ENCODE assay signal across 21 cellular contexts in the genomic region with DNA sequence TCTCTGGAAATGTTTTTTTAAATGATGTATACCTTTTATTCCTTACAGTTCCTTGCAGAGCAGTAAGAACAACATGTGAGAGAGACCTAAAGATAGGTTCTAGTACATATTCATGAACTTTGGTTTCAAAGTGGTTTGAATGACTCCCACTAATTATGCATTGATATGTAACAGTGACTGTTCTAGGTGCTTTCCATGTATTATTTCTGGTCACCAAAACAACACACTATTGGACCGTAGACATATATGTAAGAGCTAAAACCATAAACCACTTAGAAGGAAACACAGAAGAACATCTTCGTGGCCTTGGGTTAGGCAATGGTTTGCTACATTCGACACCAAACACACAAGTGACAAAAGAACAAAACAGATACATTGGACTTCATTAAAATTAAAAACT. TPM values are rescaled to one million over a fixed set of nuclear protein-coding genes. Genes with fewer than 3 reads are reported as not detected.
DNase-seq lines count a peak whose midpoint lies in the region; ATAC-seq, FAIRE-seq and TF ChIP-seq lines count a peak whose summit lies in the region.
"Had no signal": no experiment of that assay in that cellular context is flagged by ENCODE, and none has a peak within 500 bp of the region (broad histone marks: within the 10 kb centered on the region; RNA-seq: fewer than 3 reads in every experiment).

No MANE protein-coding gene starts in this region.

- H3K4me1 Mint-ChIP-seq in mesothelial cell of epicardium, result peaks cover 4% of the 10 kb centered on the region
- no peaks in the 10 kb centered on the region for H3K4me1 Mint-ChIP-seq in stimulated activated naive B cell treated with anti-CD40 and anti-IgM and Interleukin-4, amounts not matched to agents 10 μg/mL and 1 μg/mL and 100 μg/mL, for 72 hours
- H3K4me1 Mint-ChIP-seq: CD4-positive, alpha-beta memory T cell had no signal

- H3K4me1 ChIP-seq in GM12878 (ENCODE audit: control insufficient read depth, insufficient read depth, low read length), result no peaks in the 10 kb centered on the region

- H3K36me3 Mint-ChIP-seq in mesothelial cell of epicardium, result no peaks in the 10 kb centered on the region
- no peaks in the 10 kb centered on the region for H3K36me3 Mint-ChIP-seq in stimulated activated naive B cell treated with anti-CD40 and anti-IgM and Interleukin-4, amounts not matched to agents 10 μg/mL and 1 μg/mL and 100 μg/mL, for 72 hours
- H3K36me3 Mint-ChIP-seq: CD4-positive, alpha-beta memory T cell had no signal

- 11% methylated on average over 3 of the region's 3 CpGs for WGBS in GM12878 (ENCODE audit: insufficient coverage, insufficient replicate concordance, low lambda C conversion rate, missing lambda C conversion rate)

- DNase-seq in GM12878 (ENCODE audit: low read depth, low spot score) (no peak), mesothelial cell of epicardium (ENCODE audit: low spot score in 2 of 2, unreplicated experiment in 2 of 2) (no peak), anterior cingulate cortex (lab: John Stamatoyannopoulos, UW) (no peak)
- no peak for DNase-seq in stimulated activated naive B cell treated with anti-CD40 and anti-IgM and Interleukin-4, amounts not matched to agents 10 μg/mL and 1 μg/mL and 100 μg/mL, for 72 hours
- DNase-seq: C1 segment of cervical spinal cord; Calu3; CD4-positive, alpha-beta memory T cell; COR-L47; DMS153; DND-41; GOT3; HFFc6 had no signal

- TF ChIP-seq RAD21 in GM12878 (IDR thresholded peaks at IDR 0.05; ENCODE audit: insufficient read depth, low read depth, low read length), result no peak

- H3K27me3 Mint-ChIP-seq in mesothelial cell of epicardium (ENCODE audit: low read depth), result no peaks in the 10 kb centered on the region
- H3K27me3 Mint-ChIP-seq in stimulated activated naive B cell treated with anti-CD40 and anti-IgM and Interleukin-4, amounts not matched to agents 10 μg/mL and 1 μg/mL and 100 μg/mL, for 72 hours, result peaks cover 0 to 6% of the 10 kb centered on the region in 2 donors
- H3K27me3 Mint-ChIP-seq: CD4-positive, alpha-beta memory T cell had no signal

- POLR2A ChIA-PET in GM12878 (lab: Charles Lee), result no interaction called here

- no TSS peak for BruUV-seq in GM12878 (replicated peaks; lab: Mats Ljungman, UMichigan)

- H3K27me3 ChIP-seq in GM12878 (replicated peaks in 1 of 2; ENCODE audit: control insufficient read depth in 2 of 2, insufficient read depth in 2 of 2, low read length in 1 of 2), result no peaks in the 10 kb centered on the region

- no peak for TF ChIP-seq CTCF in GM12878 (IDR thresholded peaks at IDR 0.05 in 2 of 3, conservative IDR thresholded peaks at IDR 0.05 in 1 of 3; ENCODE audit: control insufficient read depth in 2 of 3, extremely low read depth in 1 of 3, insufficient read depth in 1 of 3, low read depth in 3 of 3, low read length in 3 of 3)
- no peak for TF ChIP-seq CTCF in mesothelial cell of epicardium (IDR thresholded peaks at IDR 0.05; ENCODE audit: unreplicated experiment)

- CTCF ChIA-PET in GM12878 (lab: Yijun Ruan, JAX), result no interaction called here

- SMC1A ChIA-PET in GM12878 (lab: Charles Lee; ENCODE audit: uncharacterized antibody, unreplicated experiment), result no interaction called here

- no peak overlapping the region for H3K27ac Mint-ChIP-seq in mesothelial cell of epicardium
- no peak overlapping the region for H3K27ac Mint-ChIP-seq in stimulated activated naive B cell treated with anti-CD40 and anti-IgM and Interleukin-4, amounts not matched to agents 10 μg/mL and 1 μg/mL and 100 μg/mL, for 72 hours
- H3K27ac Mint-ChIP-seq: CD4-positive, alpha-beta memory T cell; HFFc6 had no signal

- intact Hi-C loops in GM12878 (cut with micrococcal nuclease; ENCODE audit: unreplicated experiment), result no loop called here

- in situ Hi-C loops in GM12878 (cut with MboI), result no loop called here

- H3K4me3 ChIP-seq in GM12878, result no peak overlapping the region
- H3K4me3 ChIP-seq: HAP-1 had no signal

- no peak overlapping the region for H3K9ac ChIP-seq in GM12878 (ENCODE audit: control insufficient read depth, insufficient read depth, low read length)

- no peak overlapping the region for H2AFZ ChIP-seq in GM12878 (ENCODE audit: control insufficient read depth, low read depth, low read length)

- no peak overlapping the region for H3K4me3 Mint-ChIP-seq in mesothelial cell of epicardium
- H3K4me3 Mint-ChIP-seq in stimulated activated naive B cell treated with anti-CD40 and anti-IgM and Interleukin-4, amounts not matched to agents 10 μg/mL and 1 μg/mL and 100 μg/mL, for 72 hours, result no peak overlapping the region
- H3K4me3 Mint-ChIP-seq: CD4-positive, alpha-beta memory T cell; HFFc6 had no signal

- FAIRE-seq in GM12878 (lab: Jason Lieb, UNC), result no peak
- FAIRE-seq: G401.6, GM12891, GM18507, GM19239, H54 had no signal

- H3K79me2 ChIP-seq in GM12878 (ENCODE audit: control insufficient read depth, insufficient read depth, low read length), result no peaks in the 10 kb centered on the region

- H3K9me3 Mint-ChIP-seq in mesothelial cell of epicardium, result peaks cover 6% of the 10 kb centered on the region
- peaks cover 0 to 2% of the 10 kb centered on the region in 2 donors for H3K9me3 Mint-ChIP-seq in stimulated activated naive B cell treated with anti-CD40 and anti-IgM and Interleukin-4, amounts not matched to agents 10 μg/mL and 1 μg/mL and 100 μg/mL, for 72 hours

- H3K27ac ChIP-seq in GM12878 (ENCODE audit: control insufficient read depth, insufficient read depth), result no peak overlapping the region

- H4K20me1 ChIP-seq in GM12878 (ENCODE audit: control insufficient read depth, insufficient read depth), result no peaks in the 10 kb centered on the region

- RAD21 ChIA-PET in GM12878 (lab: Charles Lee; ENCODE audit: unreplicated experiment), result no interaction called here

- ATAC-seq in GM19025 (IDR thresholded peaks at IDR 0.05; ENCODE audit: low read depth, unreplicated experiment) (peak; percentile 72), HG02678 (IDR thresholded peaks at IDR 0.05; ENCODE audit: unreplicated experiment) (peak; percentile 37), GM12878 (peak; percentile 87)
- no peak for ATAC-seq in stimulated activated naive B cell treated with anti-CD40 and anti-IgM and Interleukin-4, amounts not matched to agents 10 μg/mL and 1 μg/mL and 100 μg/mL, for 72 hours (replicated peaks)

- TF ChIP-seq EP300 in GM12878 (IDR thresholded peaks at IDR 0.05; ENCODE audit: borderline replicate concordance in 1 of 2, control insufficient read depth in 1 of 2, low read depth in 2 of 2, low read length in 2 of 2), result peak; percentile 67 to 72; a peak in 2 of 4 replicates

- no peaks in the 10 kb centered on the region for H3K36me3 ChIP-seq in GM12878 (ENCODE audit: control insufficient read depth in 2 of 2, insufficient read depth in 2 of 2, low read length in 1 of 2)
- H3K36me3 ChIP-seq: HAP-1 had no signal

- H3K4me2 ChIP-seq in GM12878 (ENCODE audit: control insufficient read depth, insufficient read depth), result no peak overlapping the region

- no peak for TF ChIP-seq POLR2A in GM12878 (IDR thresholded peaks at IDR 0.05; ENCODE audit: low read depth, low read length)

- no peaks in the 10 kb centered on the region for H3K9me3 ChIP-seq in GM12878 (replicated peaks; ENCODE audit: control insufficient read depth, insufficient read depth, low read length)
- H3K9me3 ChIP-seq: HAP-1 had no signal

TF ChIP-seq in GM12878, 131 proteins besides CTCF, POLR2A, EP300 and RAD21 (continues in another document):
- TF ChIP-seq ATF7 (IDR thresholded peaks at IDR 0.05; ENCODE audit: low read depth) (0 out of 2 replicates have a peak, but pooled peaks have one; percentile 41), MYB (IDR thresholded peaks at IDR 0.05; ENCODE audit: borderline replicate concordance, low read depth, low read length) (peak; percentile 70; the same call in 1 of the 2 replicates), MTA2 (IDR thresholded peaks at IDR 0.05; ENCODE audit: low read depth) (0 out of 2 replicates have a peak, but pooled peaks have one; percentile 32), LARP7 (IDR thresholded peaks at IDR 0.05) (no peak), RAD51 (IDR thresholded peaks at IDR 0.05) (no peak), SMAD5 (IDR thresholded peaks at IDR 0.05; ENCODE audit: low read depth) (no peak)
- TF ChIP-seq, protein P1, sequence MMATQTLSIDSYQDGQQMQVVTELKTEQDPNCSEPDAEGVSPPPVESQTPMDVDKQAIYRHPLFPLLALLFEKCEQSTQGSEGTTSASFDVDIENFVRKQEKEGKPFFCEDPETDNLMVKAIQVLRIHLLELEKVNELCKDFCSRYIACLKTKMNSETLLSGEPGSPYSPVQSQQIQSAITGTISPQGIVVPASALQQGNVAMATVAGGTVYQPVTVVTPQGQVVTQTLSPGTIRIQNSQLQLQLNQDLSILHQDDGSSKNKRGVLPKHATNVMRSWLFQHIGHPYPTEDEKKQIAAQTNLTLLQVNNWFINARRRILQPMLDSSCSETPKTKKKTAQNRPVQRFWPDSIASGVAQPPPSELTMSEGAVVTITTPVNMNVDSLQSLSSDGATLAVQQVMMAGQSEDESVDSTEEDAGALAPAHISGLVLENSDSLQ (IDR thresholded peaks at IDR 0.05), result peak; percentile 53

RNA-seq across cellular contexts. Expression of gene SOX5, which starts 37.9 kb away (rescaled TPM):
- 0.21 and 1.1 TPM in 2 replicates for total RNA-seq in GM12878 (2013; cell fraction: nucleolus; rRNA removed)
- total RNA-seq in GM12878 (2014; rRNA removed) (0.27 and 1.0 TPM in 2 replicates), GM12878 (2014; rRNA removed; fragmentation: Illumina TruSeq; extraction: Trizol) (0.14 and 0.76 TPM in 2 replicates), GM12878 (2021) (0.21 and 0.82 TPM in 2 replicates), mesothelial cell of epicardium (15.7 to 20.5 TPM (median 18.4 TPM) in 3 replicates)
- not detected for polyA plus RNA-seq in GM12878 (2011; ENCODE audit: low read depth)
- polyA plus RNA-seq in GM12878 (2011; rRNA removed) (0.55 and 0.99 TPM in 2 replicates), GM12878 (2014; fragmentation: Illumina TruSeq; extraction: Trizol) (0.10 and 0.18 TPM in 2 replicates), GM12878 (2014; fragmentation: Nextera tagmentation; extraction: Ambion mirVana) (under 1 TPM; 0.08 to 0.22 TPM), GM12878 (2014; rRNA removed) (0.14 and 0.19 TPM in 2 replicates), GM12878 (2016; fragmentation: Nextera tagmentation; extraction: Ambion mirVana) (under 1 TPM; 0.08 to 0.27 TPM)
- 0.62 and 1.0 TPM in 2 replicates for polyA plus RNA-seq in GM12878 (2011; cell fraction: cytosol; rRNA removed)
- 0.98 and 0.99 TPM in 2 replicates for polyA plus RNA-seq in GM12878 (2011; cell fraction: nucleus; rRNA removed)
- polyA plus RNA-seq in GM12878 (2012), result 0.17 TPM in 1 of 2 replicates, not detected in the other
- 4.4 and 4.8 TPM in 2 replicates for polyA minus RNA-seq in GM12878 (2011; rRNA and poly(A)+ RNA removed)
- polyA minus RNA-seq in GM12878 (2011; cell fraction: cytosol; rRNA and poly(A)+ RNA removed), result 1.2 TPM in 1 of 2 replicates, not detected in the other
- polyA minus RNA-seq in GM12878 (2011; cell fraction: nucleus; rRNA and poly(A)+ RNA removed), result 4.0 and 5.6 TPM in 2 replicates
- total RNA-seq: A172; Calu3; CD4-positive, alpha-beta memory T cell; HFFc6 had no signal

Comparison
In these comparisons a context has a peak if more than half of its experiments do, and no peak if none do; other contexts are left out.
1. ATAC-seq: peak in GM19025 (single experiment), HG02678 (single experiment) and GM12878 (single experiment); none in stimulated activated naive B cell treated with anti-CD40 and anti-IgM and Interleukin-4, amounts not matched to agents 10 μg/mL and 1 μg/mL and 100 μg/mL, for 72 hours (0 of 2).